Comparison of ENCODE assay signal across 11 cellular contexts in the genomic region with DNA sequence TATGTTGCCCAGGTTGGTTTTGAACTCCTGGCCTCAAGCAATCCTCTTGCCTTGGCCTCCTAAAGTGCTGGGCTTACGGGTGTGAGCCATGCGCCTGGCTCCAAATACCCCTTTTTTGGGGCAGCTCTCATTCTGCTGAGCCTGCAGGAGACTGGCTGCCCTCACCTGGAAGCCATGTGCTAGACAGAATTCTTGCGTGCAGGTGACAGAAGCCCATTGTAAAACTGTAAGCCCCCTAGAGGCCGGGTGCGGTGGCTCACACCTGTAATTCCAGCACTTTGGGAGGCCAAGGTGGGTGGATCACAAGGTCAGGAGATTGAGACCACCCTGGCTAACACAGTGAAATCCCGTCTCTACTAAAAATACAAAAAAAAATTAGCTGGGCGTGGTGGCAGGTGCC. TPM values are rescaled to one million over a fixed set of nuclear protein-coding genes. Genes with fewer than 3 reads are reported as not detected.
DNase-seq lines count a peak whose midpoint lies in the region; ATAC-seq, FAIRE-seq and TF ChIP-seq lines count a peak whose summit lies in the region.
"Not testable (repeated sequence)": the region's sequence is repeated elsewhere in the genome, so short reads cannot be mapped to it uniquely, and the experiment has no call there.
"Had no signal": no experiment of that assay in that cellular context is flagged by ENCODE, and none has a peak within 500 bp of the region (broad histone marks: within the 10 kb centered on the region; RNA-seq: fewer than 3 reads in every experiment).

No MANE protein-coding gene starts in this region.

- H3K56ac ChIP-seq in H9 (ENCODE audit: insufficient read length, low read depth, low read length): not testable (repeated sequence)

- H3K4ac ChIP-seq in H9 (ENCODE audit: low read depth, low read length): not testable (repeated sequence)

- not testable (repeated sequence) for H3K4me1 ChIP-seq in H9 (ENCODE audit: insufficient read depth, low read length); PC-9 (replicated peaks; ENCODE audit: insufficient read depth); smooth muscle cell (ENCODE audit: low read depth)
- peaks cover 22% of the 10 kb centered on the region for H3K4me1 ChIP-seq in Loucy (ENCODE audit: insufficient read depth, low read length, poor library complexity, severe bottlenecking)
- peaks cover 15% of the 10 kb centered on the region for H3K4me1 ChIP-seq in HepG2 (ENCODE audit: insufficient read depth, low read length)

- not testable (repeated sequence) for H2AFZ ChIP-seq in H9 (ENCODE audit: low read length); Loucy (ENCODE audit: low read length); PC-9; HepG2 (ENCODE audit: low read length); smooth muscle cell (ENCODE audit: low read depth)

- not testable (repeated sequence) for H2BK120ac ChIP-seq in H9 (ENCODE audit: low read depth, low read length, poor library complexity, severe bottlenecking)

- H2AK5ac ChIP-seq in H9 (ENCODE audit: insufficient read length, low read length): not testable (repeated sequence)

- H3K9me3 Mint-ChIP-seq in CD4-positive, alpha-beta T cell; H9; chondrocyte (ENCODE audit: low read depth): not testable (repeated sequence)

- H3K9me2 ChIP-seq in Loucy (replicated peaks; ENCODE audit: low read depth, low read length); PC-9 (ENCODE audit: insufficient read depth): not testable (repeated sequence)

- H2BK15ac ChIP-seq in H9 (ENCODE audit: low read depth, low read length): not testable (repeated sequence)

- TF ChIP-seq CTCF in CD4-positive, alpha-beta T cell (IDR thresholded peaks at IDR 0.05): not testable (repeated sequence)
- TF ChIP-seq CTCF in GM12864 (IDR thresholded peaks at IDR 0.05; ENCODE audit: low read depth, low read length, missing control alignments) (peak; percentile 20), H9 (conservative IDR thresholded peaks at IDR 0.05) (peak; percentile 53; the same call in 2 of the 3 replicates), Loucy (conservative IDR thresholded peaks at IDR 0.05; ENCODE audit: low read length) (peak; percentile 14; the same call in 1 of the 2 replicates), PC-9 (conservative IDR thresholded peaks at IDR 0.05) (peak; percentile 42), chondrocyte (IDR thresholded peaks at IDR 0.05) (peak; percentile 11), HepG2 (CRISPR knock-in tag; IDR thresholded peaks at IDR 0.05) (0 out of 2 replicates have a peak, but pooled peaks have one; percentile 9), smooth muscle cell (IDR thresholded peaks at IDR 0.05; ENCODE audit: borderline replicate concordance, insufficient read depth, poor library complexity, severe bottlenecking) (peak; percentile 5)

- not testable (repeated sequence) for H2BK12ac ChIP-seq in H9 (ENCODE audit: insufficient read length, low read depth, low read length)

- not testable (repeated sequence) for H3K23ac ChIP-seq in H9 (ENCODE audit: insufficient read length, low read depth, low read length)

- H4K91ac ChIP-seq in H9 (ENCODE audit: insufficient read length, low read depth, low read length): not testable (repeated sequence)

- H3K18ac ChIP-seq in H9 (ENCODE audit: insufficient read length, low read depth, low read length): not testable (repeated sequence)

- not testable (repeated sequence) for H3K9ac ChIP-seq in H9 (ENCODE audit: extremely low read depth, insufficient read length, low read length); Loucy (ENCODE audit: low read depth, low read length, poor library complexity, severe bottlenecking); HepG2 (ENCODE audit: insufficient read depth, low read depth, low read length); smooth muscle cell (ENCODE audit: low read depth)

- WGBS in H9 (ENCODE audit: extremely low coverage, insufficient read length, low lambda C conversion rate): no CpG with 5 or more reads among the region's 7 CpGs
- 86% methylated on average over 7 of the region's 7 CpGs for WGBS in HepG2 (ENCODE audit: low lambda C conversion rate)
- 91% methylated on average over 7 of the region's 7 CpGs for WGBS in smooth muscle cell (ENCODE audit: low lambda C conversion rate)

- in situ Hi-C loops in HepG2 (cut with HindIII; ENCODE audit: extremely low pct_ligation_motif_present, low pct_unique_long_range_greater_than_20kb): not testable (repeated sequence)

- not testable (repeated sequence) for TF ChIP-seq POLR2A in HepG2 (IDR thresholded peaks at IDR 0.05; ENCODE audit: insufficient read depth in 1 of 2, low read depth in 2 of 2, low read length in 2 of 2)

- intact Hi-C loops in CD4-positive, alpha-beta T cell (cut with DNase I, micrococcal nuclease): loop anchor here in 1 of 2 experiments (5.0 kb wide), 1 partner anchor 668 kb away; no protein-coding TSS in a partner anchor
- intact Hi-C loops in PC-9 (cut with micrococcal nuclease; ENCODE audit: unreplicated experiment); HepG2 (cut with micrococcal nuclease; ENCODE audit: unreplicated experiment): not testable (repeated sequence)

- not testable (repeated sequence) for H3T11ph ChIP-seq in H9 (ENCODE audit: low read length)

- not testable (repeated sequence) for H3K4me2 ChIP-seq in H9 (ENCODE audit: insufficient read depth, insufficient read length, low read length); Loucy (ENCODE audit: low read depth, low read length, poor library complexity, severe bottlenecking); PC-9; HepG2 (ENCODE audit: low read depth, low read length); smooth muscle cell

- not testable (repeated sequence) for TF ChIP-seq EP300 in HepG2 (IDR thresholded peaks at IDR 0.05; ENCODE audit: low read depth in 2 of 2, low read length in 2 of 2); HepG2 (CRISPR knock-in tag; IDR thresholded peaks at IDR 0.05; ENCODE audit: borderline replicate concordance)

- not testable (repeated sequence) for H3K4me3 ChIP-seq in GM12864 (ENCODE audit: low read depth, low read length); Loucy (ENCODE audit: low read length, poor library complexity, severe bottlenecking); PC-9; HepG2 (replicated peaks in 1 of 3; ENCODE audit: insufficient read depth in 1 of 3, low read depth in 2 of 3, low read length in 3 of 3); smooth muscle cell

- peak overlapping the region; percentile 25 for H3K4me3 Mint-ChIP-seq in CD4-positive, alpha-beta T cell
- H3K4me3 Mint-ChIP-seq in H9; chondrocyte (ENCODE audit: unreplicated experiment): not testable (repeated sequence)

- CTCF ChIA-PET in CD4-positive, alpha-beta T cell (lab: Charles Lee); PC-9 (lab: Charles Lee): not testable (repeated sequence)
- CTCF ChIA-PET in HepG2 (lab: Yijun Ruan, JAX; ENCODE audit: low intra/inter-chr PET ratio, low total read pairs): interaction anchor here (1.0 kb wide), 1 partner anchor 34 kb away, joined by 3 read pairs; no protein-coding TSS in a partner anchor

- H2BK5ac ChIP-seq in H9 (ENCODE audit: insufficient read length, low read length): not testable (repeated sequence)

- not testable (repeated sequence) for FAIRE-seq in HepG2 (lab: Jason Lieb, UNC)

- DNase-seq in CD4-positive, alpha-beta T cell; GM12864 (ENCODE audit: low read depth); H9; PC-9; chondrocyte (ENCODE audit: low spot score); HepG2 (ENCODE audit: low spot score); smooth muscle cell (lab: John Stamatoyannopoulos, UW; ENCODE audit: unreplicated experiment): not testable (repeated sequence)

- BruUV-seq in PC-9 (replicated peaks; lab: Mats Ljungman, UMichigan); HepG2 (replicated peaks; lab: Mats Ljungman, UMichigan): not testable (repeated sequence)

- not testable (repeated sequence) for ATAC-seq in CD4-positive, alpha-beta T cell (ENCODE audit: poor library complexity); HepG2

- H3K79me1 ChIP-seq in H9 (ENCODE audit: insufficient read depth, low read depth, low read length, poor library complexity, severe bottlenecking): not testable (repeated sequence)

- H4K5ac ChIP-seq in H9 (ENCODE audit: insufficient read length, low read depth, low read length): not testable (repeated sequence)

- not testable (repeated sequence) for H3F3A ChIP-seq in Loucy (ENCODE audit: low read depth); PC-9 (ENCODE audit: insufficient read depth, low read depth); smooth muscle cell (ENCODE audit: low read depth)

- H3K9me3 ChIP-seq in CD4-positive, alpha-beta T cell (ENCODE audit: control insufficient read depth, low read length); H9 (ENCODE audit: control insufficient read depth, low read depth, low read length); Loucy (ENCODE audit: insufficient read depth, low read depth, low read length); PC-9 (ENCODE audit: insufficient read depth, low read depth); HepG2 (ENCODE audit: low read length); smooth muscle cell (replicated peaks; ENCODE audit: low read depth): not testable (repeated sequence)

- peaks cover 45% of the 10 kb centered on the region for H3K4me1 Mint-ChIP-seq in CD4-positive, alpha-beta T cell (ENCODE audit: low read depth)
- H3K4me1 Mint-ChIP-seq in H9: not testable (repeated sequence)
- peaks cover 18% of the 10 kb centered on the region for H3K4me1 Mint-ChIP-seq in chondrocyte (ENCODE audit: low read depth)

- not testable (repeated sequence) for H3K27ac Mint-ChIP-seq in CD4-positive, alpha-beta T cell; H9; chondrocyte (ENCODE audit: unreplicated experiment)

- POLR2A ChIA-PET in CD4-positive, alpha-beta T cell (lab: Charles Lee); PC-9 (lab: Charles Lee; ENCODE audit: unreplicated experiment); HepG2 (lab: Yijun Ruan, JAX): not testable (repeated sequence)

- not testable (repeated sequence) for H2BK20ac ChIP-seq in H9 (ENCODE audit: low read depth, low read length, poor library complexity, severe bottlenecking)

- H3K36me3 Mint-ChIP-seq in CD4-positive, alpha-beta T cell (ENCODE audit: low read depth): peaks cover 65% of the 10 kb centered on the region
- H3K36me3 Mint-ChIP-seq in H9 (ENCODE audit: insufficient read depth in 1 of 3, low read depth in 3 of 3) (peaks cover 19 to 43% (median 41%) of the 10 kb centered on the region in 3 experiments), chondrocyte (ENCODE audit: low read depth) (peaks cover 30% of the 10 kb centered on the region)

- not testable (repeated sequence) for H4K8ac ChIP-seq in H9 (replicated peaks; ENCODE audit: insufficient read length, low read depth, low read length)

- H3K27ac ChIP-seq in CD4-positive, alpha-beta T cell (ENCODE audit: low read depth, low read length); H9 (ENCODE audit: insufficient read length, low read depth, low read length); PC-9; HepG2 (ENCODE audit: extremely low read length, insufficient read depth, low read length); smooth muscle cell (ENCODE audit: low read depth): not testable (repeated sequence)

- not testable (repeated sequence) for H3K14ac ChIP-seq in H9 (ENCODE audit: insufficient read depth, low read length)

- H4K20me1 ChIP-seq in H9 (ENCODE audit: control insufficient read depth, insufficient read depth, insufficient read length); Loucy (ENCODE audit: insufficient read depth, low read length, poor library complexity, severe bottlenecking); PC-9 (ENCODE audit: insufficient read depth); HepG2 (ENCODE audit: insufficient read depth, low read length); smooth muscle cell (ENCODE audit: low read depth): not testable (repeated sequence)

- not testable (repeated sequence) for H3K36me3 ChIP-seq in Loucy (ENCODE audit: insufficient read depth, low read length); smooth muscle cell (ENCODE audit: low read depth)
- H3K36me3 ChIP-seq in PC-9 (ENCODE audit: low read depth) (peaks cover 19% of the 10 kb centered on the region), HepG2 (replicated peaks in 1 of 2; ENCODE audit: control insufficient read depth in 1 of 2, insufficient read depth in 2 of 2, low read length in 2 of 2) (peaks cover 24 to 51% of the 10 kb centered on the region in 2 experiments)

- H3K27me3 ChIP-seq in CD4-positive, alpha-beta T cell (ENCODE audit: control insufficient read depth, insufficient read depth, low read length); H9 (ENCODE audit: insufficient read depth, low read length); Loucy (ENCODE audit: insufficient read depth, low read length, poor library complexity, severe bottlenecking); PC-9 (ENCODE audit: insufficient read depth, low read depth); HepG2 (ENCODE audit: control insufficient read depth in 1 of 2, insufficient read depth in 2 of 2, low read length in 2 of 2); smooth muscle cell (ENCODE audit: low read depth): not testable (repeated sequence)

- H3K79me2 ChIP-seq in H9 (ENCODE audit: insufficient read depth, low read length); Loucy (ENCODE audit: insufficient read depth, low read length): not testable (repeated sequence)
- H3K79me2 ChIP-seq in PC-9 (ENCODE audit: low read depth) (peaks cover 11% of the 10 kb centered on the region), HepG2 (ENCODE audit: insufficient read depth, low read length) (peaks cover 10% of the 10 kb centered on the region), smooth muscle cell (ENCODE audit: low read depth) (peaks cover 11% of the 10 kb centered on the region)

- TF ChIP-seq RAD21 in HepG2 (CRISPR knock-in tag; IDR thresholded peaks at IDR 0.05): not testable (repeated sequence)

- H3K27me3 Mint-ChIP-seq in CD4-positive, alpha-beta T cell; H9 (ENCODE audit: low read depth); chondrocyte (ENCODE audit: low read depth): not testable (repeated sequence)

- not testable (repeated sequence) for H3K23me2 ChIP-seq in H9 (ENCODE audit: insufficient read length, low read depth, low read length, poor library complexity, severe bottlenecking)

RNA-seq across cellular contexts. Expression of gene LAT, which starts 4.5 kb away (rescaled TPM):
- total RNA-seq in CD4-positive, alpha-beta T cell: 100 to 1,000 TPM; 156 to 160 TPM
- 3.7 and 4.3 TPM in 2 replicates for total RNA-seq in H9 (2021)
- 12.4 and 13.0 TPM in 2 replicates for total RNA-seq in PC-9 (2021)
- total RNA-seq in chondrocyte: 10.2 to 13.6 TPM (median 11.7 TPM) in 3 replicates
- total RNA-seq in HepG2 (2016; rRNA removed; fragmentation: Illumina TruSeq; extraction: Trizol): 0.28 and 2.0 TPM in 2 replicates
- total RNA-seq in HepG2 (2016; cell fraction: cytosol; rRNA removed; fragmentation: Illumina TruSeq; extraction: Trizol; ENCODE audit: low read depth): 0.71 and 1.1 TPM in 2 replicates
- total RNA-seq in HepG2 (2016; cell fraction: insoluble cytoplasmic fraction; rRNA removed; fragmentation: Illumina TruSeq; extraction: Trizol): 0.19 and 2.0 TPM in 2 replicates
- total RNA-seq in HepG2 (2016; cell fraction: membrane; rRNA removed; fragmentation: Illumina TruSeq; extraction: Trizol): 1.5 and 1.8 TPM in 2 replicates
- 2.0 and 3.6 TPM in 2 replicates for total RNA-seq in HepG2 (2016; cell fraction: nucleus; rRNA removed; fragmentation: Illumina TruSeq; extraction: Trizol)
- polyA plus RNA-seq in HepG2 (2011; rRNA removed): 3.0 and 4.3 TPM in 2 replicates
- polyA plus RNA-seq in HepG2 (2011; cell fraction: cytosol; rRNA removed): 1.2 and 1.3 TPM in 2 replicates
- polyA plus RNA-seq in HepG2 (2011; cell fraction: nucleus; rRNA removed): 42.2 and 55.6 TPM in 2 replicates
- polyA plus RNA-seq in HepG2 (2012): 2.4 and 3.0 TPM in 2 replicates
- polyA plus RNA-seq in HepG2 (2016; cell fraction: cytosol; fragmentation: Illumina TruSeq; extraction: Trizol; ENCODE audit: low read depth): 1.5 and 2.0 TPM in 2 replicates
- 0.61 and 1.5 TPM in 2 replicates for polyA plus RNA-seq in HepG2 (2016; cell fraction: insoluble cytoplasmic fraction; fragmentation: Illumina TruSeq; extraction: Trizol; ENCODE audit: low read depth)
- polyA plus RNA-seq in HepG2 (2016; cell fraction: membrane; fragmentation: Illumina TruSeq; extraction: Trizol; ENCODE audit: low read depth): 0.76 and 1.3 TPM in 2 replicates
- polyA plus RNA-seq in HepG2 (2016; cell fraction: nucleus; fragmentation: Illumina TruSeq; extraction: Trizol; ENCODE audit: insufficient read depth, low read depth): 21.1 and 21.3 TPM in 2 replicates
- polyA minus RNA-seq in HepG2 (2011; rRNA and poly(A)+ RNA removed; ENCODE audit: low replicate concordance): 0.65 and 2.3 TPM in 2 replicates
- not detected in 2 replicates for polyA minus RNA-seq in HepG2 (2011; cell fraction: cytosol; rRNA and poly(A)+ RNA removed)
- polyA minus RNA-seq in HepG2 (2011; cell fraction: nucleus; rRNA and poly(A)+ RNA removed): 3.9 and 4.8 TPM in 2 replicates
- total RNA-seq in smooth muscle cell: 2.1 and 8.2 TPM in 2 replicates
- polyA plus RNA-seq in smooth muscle cell: 3.2 and 3.5 TPM in 2 replicates

RNA-seq across cellular contexts. Expression of gene SPNS1, which starts 5.8 kb away (rescaled TPM):
- 10 to 100 TPM; 24.4 to 28.1 TPM for total RNA-seq in CD4-positive, alpha-beta T cell
- total RNA-seq in H9 (2021) (38.6 and 40.2 TPM in 2 replicates), PC-9 (2021) (72.0 and 96.2 TPM in 2 replicates), chondrocyte (60.8 to 73.4 TPM (median 71.1 TPM) in 3 replicates), HepG2 (2016; rRNA removed; fragmentation: Illumina TruSeq; extraction: Trizol) (18.3 and 38.8 TPM in 2 replicates), smooth muscle cell (28.6 and 29.8 TPM in 2 replicates)
- total RNA-seq in HepG2 (2016; cell fraction: cytosol; rRNA removed; fragmentation: Illumina TruSeq; extraction: Trizol; ENCODE audit: low read depth): 13.0 and 15.9 TPM in 2 replicates
- total RNA-seq in HepG2 (2016; cell fraction: insoluble cytoplasmic fraction; rRNA removed; fragmentation: Illumina TruSeq; extraction: Trizol): 17.8 and 38.0 TPM in 2 replicates
- 23.6 and 31.2 TPM in 2 replicates for total RNA-seq in HepG2 (2016; cell fraction: membrane; rRNA removed; fragmentation: Illumina TruSeq; extraction: Trizol)
- total RNA-seq in HepG2 (2016; cell fraction: nucleus; rRNA removed; fragmentation: Illumina TruSeq; extraction: Trizol): 30.5 and 35.2 TPM in 2 replicates
- polyA plus RNA-seq in HepG2 (2011; rRNA removed) (24.3 and 25.6 TPM in 2 replicates), smooth muscle cell (109 and 113 TPM in 2 replicates)
- 25.3 and 36.6 TPM in 2 replicates for polyA plus RNA-seq in HepG2 (2011; cell fraction: cytosol; rRNA removed)
- 80.6 and 105 TPM in 2 replicates for polyA plus RNA-seq in HepG2 (2011; cell fraction: nucleus; rRNA removed)
- polyA plus RNA-seq in HepG2 (2012): 25.8 and 30.2 TPM in 2 replicates
- 16.4 and 19.8 TPM in 2 replicates for polyA plus RNA-seq in HepG2 (2016; cell fraction: cytosol; fragmentation: Illumina TruSeq; extraction: Trizol; ENCODE audit: low read depth)
- 25.1 and 26.7 TPM in 2 replicates for polyA plus RNA-seq in HepG2 (2016; cell fraction: insoluble cytoplasmic fraction; fragmentation: Illumina TruSeq; extraction: Trizol; ENCODE audit: low read depth)
- polyA plus RNA-seq in HepG2 (2016; cell fraction: membrane; fragmentation: Illumina TruSeq; extraction: Trizol; ENCODE audit: low read depth): 23.9 and 29.7 TPM in 2 replicates
- polyA plus RNA-seq in HepG2 (2016; cell fraction: nucleus; fragmentation: Illumina TruSeq; extraction: Trizol; ENCODE audit: insufficient read depth, low read depth): 75.3 and 81.1 TPM in 2 replicates
- 60.3 and 75.2 TPM in 2 replicates for polyA minus RNA-seq in HepG2 (2011; rRNA and poly(A)+ RNA removed; ENCODE audit: low replicate concordance)
- polyA minus RNA-seq in HepG2 (2011; cell fraction: cytosol; rRNA and poly(A)+ RNA removed): 27.4 and 28.1 TPM in 2 replicates
- 11.1 and 11.8 TPM in 2 replicates for polyA minus RNA-seq in HepG2 (2011; cell fraction: nucleus; rRNA and poly(A)+ RNA removed)

RNA-seq across cellular contexts. Expression of gene NFATC2IP, which starts 29.6 kb away (rescaled TPM):
- 10 to 100 TPM; 47.4 to 51.0 TPM for total RNA-seq in CD4-positive, alpha-beta T cell
- 68.8 and 73.8 TPM in 2 replicates for total RNA-seq in H9 (2021)
- 72.3 and 73.0 TPM in 2 replicates for total RNA-seq in PC-9 (2021)
- 23.0 to 24.3 TPM (median 23.8 TPM) in 3 replicates for total RNA-seq in chondrocyte
- total RNA-seq in HepG2 (2016; rRNA removed; fragmentation: Illumina TruSeq; extraction: Trizol): 18.2 and 32.1 TPM in 2 replicates
- total RNA-seq in HepG2 (2016; cell fraction: cytosol; rRNA removed; fragmentation: Illumina TruSeq; extraction: Trizol; ENCODE audit: low read depth): 8.8 and 9.0 TPM in 2 replicates
- total RNA-seq in HepG2 (2016; cell fraction: insoluble cytoplasmic fraction; rRNA removed; fragmentation: Illumina TruSeq; extraction: Trizol): 16.5 and 31.5 TPM in 2 replicates
- 13.0 and 14.4 TPM in 2 replicates for total RNA-seq in HepG2 (2016; cell fraction: membrane; rRNA removed; fragmentation: Illumina TruSeq; extraction: Trizol)
- total RNA-seq in HepG2 (2016; cell fraction: nucleus; rRNA removed; fragmentation: Illumina TruSeq; extraction: Trizol): 39.2 and 44.2 TPM in 2 replicates
- 46.6 and 48.5 TPM in 2 replicates for polyA plus RNA-seq in HepG2 (2011; rRNA removed)
- 17.8 and 17.9 TPM in 2 replicates for polyA plus RNA-seq in HepG2 (2011; cell fraction: cytosol; rRNA removed)
- 95.6 and 102 TPM in 2 replicates for polyA plus RNA-seq in HepG2 (2011; cell fraction: nucleus; rRNA removed)
- 21.4 and 26.1 TPM in 2 replicates for polyA plus RNA-seq in HepG2 (2012)
- 2.0 and 2.2 TPM in 2 replicates for polyA plus RNA-seq in HepG2 (2016; cell fraction: cytosol; fragmentation: Illumina TruSeq; extraction: Trizol; ENCODE audit: low read depth)
- polyA plus RNA-seq in HepG2 (2016; cell fraction: insoluble cytoplasmic fraction; fragmentation: Illumina TruSeq; extraction: Trizol; ENCODE audit: low read depth): 17.1 and 18.6 TPM in 2 replicates
- polyA plus RNA-seq in HepG2 (2016; cell fraction: membrane; fragmentation: Illumina TruSeq; extraction: Trizol; ENCODE audit: low read depth): 5.0 and 5.5 TPM in 2 replicates
- 172 and 177 TPM in 2 replicates for polyA plus RNA-seq in HepG2 (2016; cell fraction: nucleus; fragmentation: Illumina TruSeq; extraction: Trizol; ENCODE audit: insufficient read depth, low read depth)
- polyA minus RNA-seq in HepG2 (2011; rRNA and poly(A)+ RNA removed; ENCODE audit: low replicate concordance): 44.3 and 90.2 TPM in 2 replicates
- 8.3 and 8.6 TPM in 2 replicates for polyA minus RNA-seq in HepG2 (2011; cell fraction: cytosol; rRNA and poly(A)+ RNA removed)
- 49.6 and 61.2 TPM in 2 replicates for polyA minus RNA-seq in HepG2 (2011; cell fraction: nucleus; rRNA and poly(A)+ RNA removed)
- total RNA-seq in smooth muscle cell: 9.7 and 19.0 TPM in 2 replicates
- 13.1 and 15.2 TPM in 2 replicates for polyA plus RNA-seq in smooth muscle cell

RNA-seq across cellular contexts. Expression of gene CD19, which starts 48.6 kb away (rescaled TPM):
- under 1 TPM; 0.14 to 0.27 TPM for total RNA-seq in CD4-positive, alpha-beta T cell
- total RNA-seq in H9 (2021) (0.50 and 1.4 TPM in 2 replicates), PC-9 (2021) (not detected in 2 replicates), chondrocyte (not detected in 3 replicates), HepG2 (2016; rRNA removed; fragmentation: Illumina TruSeq; extraction: Trizol) (0.48 and 0.55 TPM in 2 replicates), smooth muscle cell (not detected in 2 replicates)
- 0.26 TPM in 1 of 2 replicates, not detected in the other for total RNA-seq in HepG2 (2016; cell fraction: cytosol; rRNA removed; fragmentation: Illumina TruSeq; extraction: Trizol; ENCODE audit: low read depth)
- 0.34 and 0.37 TPM in 2 replicates for total RNA-seq in HepG2 (2016; cell fraction: insoluble cytoplasmic fraction; rRNA removed; fragmentation: Illumina TruSeq; extraction: Trizol)
- total RNA-seq in HepG2 (2016; cell fraction: membrane; rRNA removed; fragmentation: Illumina TruSeq; extraction: Trizol): 0.24 TPM in 1 of 2 replicates, not detected in the other
- total RNA-seq in HepG2 (2016; cell fraction: nucleus; rRNA removed; fragmentation: Illumina TruSeq; extraction: Trizol): not detected in 2 replicates
- polyA plus RNA-seq in HepG2 (2011; rRNA removed) (1.1 and 1.2 TPM in 2 replicates), smooth muscle cell (not detected in 2 replicates)
- 0.92 and 2.2 TPM in 2 replicates for polyA plus RNA-seq in HepG2 (2011; cell fraction: cytosol; rRNA removed)
- 2.1 and 2.5 TPM in 2 replicates for polyA plus RNA-seq in HepG2 (2011; cell fraction: nucleus; rRNA removed)
- 1.6 and 2.5 TPM in 2 replicates for polyA plus RNA-seq in HepG2 (2012)
- 0.05 and 0.07 TPM in 2 replicates for polyA plus RNA-seq in HepG2 (2016; cell fraction: cytosol; fragmentation: Illumina TruSeq; extraction: Trizol; ENCODE audit: low read depth)
- 0.64 and 0.67 TPM in 2 replicates for polyA plus RNA-seq in HepG2 (2016; cell fraction: insoluble cytoplasmic fraction; fragmentation: Illumina TruSeq; extraction: Trizol; ENCODE audit: low read depth)
- 0.10 TPM in 1 of 2 replicates, not detected in the other for polyA plus RNA-seq in HepG2 (2016; cell fraction: membrane; fragmentation: Illumina TruSeq; extraction: Trizol; ENCODE audit: low read depth)
- polyA plus RNA-seq in HepG2 (2016; cell fraction: nucleus; fragmentation: Illumina TruSeq; extraction: Trizol; ENCODE audit: insufficient read depth, low read depth): 0.32 and 0.45 TPM in 2 replicates
- polyA minus RNA-seq in HepG2 (2011; rRNA and poly(A)+ RNA removed; ENCODE audit: low replicate concordance): 0.07 and 1.0 TPM in 2 replicates
- polyA minus RNA-seq in HepG2 (2011; cell fraction: cytosol; rRNA and poly(A)+ RNA removed): not detected in 2 replicates
- polyA minus RNA-seq in HepG2 (2011; cell fraction: nucleus; rRNA and poly(A)+ RNA removed): 0.39 and 0.75 TPM in 2 replicates
- polyA plus RNA-seq: A549, AG04450, BJ had no signal

RNA-seq across cellular contexts. Expression of gene RABEP2, which starts 55.3 kb away (rescaled TPM):
- 10 to 100 TPM; 23.3 to 23.4 TPM for total RNA-seq in CD4-positive, alpha-beta T cell
- 14.4 and 17.5 TPM in 2 replicates for total RNA-seq in H9 (2021)
- total RNA-seq in PC-9 (2021): 48.5 and 70.5 TPM in 2 replicates
- 20.1 to 24.6 TPM (median 22.4 TPM) in 3 replicates for total RNA-seq in chondrocyte
- total RNA-seq in HepG2 (2016; rRNA removed; fragmentation: Illumina TruSeq; extraction: Trizol): 16.1 and 18.4 TPM in 2 replicates
- 2.9 and 3.6 TPM in 2 replicates for total RNA-seq in HepG2 (2016; cell fraction: cytosol; rRNA removed; fragmentation: Illumina TruSeq; extraction: Trizol; ENCODE audit: low read depth)
- total RNA-seq in HepG2 (2016; cell fraction: insoluble cytoplasmic fraction; rRNA removed; fragmentation: Illumina TruSeq; extraction: Trizol): 13.9 and 19.6 TPM in 2 replicates
- total RNA-seq in HepG2 (2016; cell fraction: membrane; rRNA removed; fragmentation: Illumina TruSeq; extraction: Trizol): 7.5 and 8.4 TPM in 2 replicates
- total RNA-seq in HepG2 (2016; cell fraction: nucleus; rRNA removed; fragmentation: Illumina TruSeq; extraction: Trizol): 10.2 and 11.4 TPM in 2 replicates
- polyA plus RNA-seq in HepG2 (2011; rRNA removed): 10.8 and 12.4 TPM in 2 replicates
- 8.5 and 13.3 TPM in 2 replicates for polyA plus RNA-seq in HepG2 (2011; cell fraction: cytosol; rRNA removed)
- polyA plus RNA-seq in HepG2 (2011; cell fraction: nucleus; rRNA removed): 28.2 and 32.3 TPM in 2 replicates
- 5.7 and 7.3 TPM in 2 replicates for polyA plus RNA-seq in HepG2 (2012)
- polyA plus RNA-seq in HepG2 (2016; cell fraction: cytosol; fragmentation: Illumina TruSeq; extraction: Trizol; ENCODE audit: low read depth): 1.9 and 2.8 TPM in 2 replicates
- 9.8 and 12.4 TPM in 2 replicates for polyA plus RNA-seq in HepG2 (2016; cell fraction: insoluble cytoplasmic fraction; fragmentation: Illumina TruSeq; extraction: Trizol; ENCODE audit: low read depth)
- polyA plus RNA-seq in HepG2 (2016; cell fraction: membrane; fragmentation: Illumina TruSeq; extraction: Trizol; ENCODE audit: low read depth): 4.5 and 4.9 TPM in 2 replicates
- 17.2 and 17.9 TPM in 2 replicates for polyA plus RNA-seq in HepG2 (2016; cell fraction: nucleus; fragmentation: Illumina TruSeq; extraction: Trizol; ENCODE audit: insufficient read depth, low read depth)
- 5.5 and 7.5 TPM in 2 replicates for polyA minus RNA-seq in HepG2 (2011; rRNA and poly(A)+ RNA removed; ENCODE audit: low replicate concordance)
- polyA minus RNA-seq in HepG2 (2011; cell fraction: cytosol; rRNA and poly(A)+ RNA removed): 5.5 and 7.4 TPM in 2 replicates
- 6.2 and 7.5 TPM in 2 replicates for polyA minus RNA-seq in HepG2 (2011; cell fraction: nucleus; rRNA and poly(A)+ RNA removed)
- 9.2 and 16.6 TPM in 2 replicates for total RNA-seq in smooth muscle cell
- 14.5 and 14.7 TPM in 2 replicates for polyA plus RNA-seq in smooth muscle cell

Comparison
In these comparisons a context has a peak if more than half of its experiments do, and no peak if none do; other contexts are left out.
1. RNA of gene LAT, which starts 4.5 kb away (total RNA-seq): 156 to 160 TPM in CD4-positive, alpha-beta T cell; 12.4 to 13.0 TPM in PC-9, 10.2 to 13.6 TPM in chondrocyte, 2.1 to 8.2 TPM in smooth muscle cell, 3.7 to 4.3 TPM in H9 and 0.19 to 3.6 TPM in HepG2; every median in the first group is over 10 times any median in the second.